Comparison of ENCODE assay signal across 9 cellular contexts in genomic region chr4:174873931-174874330, GRCh38. TPM values are rescaled to one million over a fixed set of nuclear protein-coding genes. Genes with fewer than 3 reads are reported as not detected.
DNase-seq lines count a peak whose midpoint lies in the region; ATAC-seq and TF ChIP-seq lines count a peak whose summit lies in the region.
"Had no signal": no experiment of that assay in that cellular context is flagged by ENCODE, and none has a peak within 500 bp of the region (broad histone marks: within the 10 kb centered on the region; RNA-seq: fewer than 3 reads in every experiment).

No MANE protein-coding gene starts in this region.

- H3K36me3 Mint-ChIP-seq in HFFc6 (ENCODE audit: low read depth): peaks cover 5% of the 10 kb centered on the region; the same call in 1 of the 2 replicates
- H3K36me3 Mint-ChIP-seq in activated CD4-positive, alpha-beta memory T cell treated with anti-CD3 and anti-CD28 coated beads for 36 hours: no peaks in the 10 kb centered on the region

- H3K27ac Mint-ChIP-seq in HFFc6: no peak overlapping the region
- no peak overlapping the region for H3K27ac Mint-ChIP-seq in activated CD4-positive, alpha-beta memory T cell treated with anti-CD3 and anti-CD28 coated beads for 36 hours

- H4K20me1 ChIP-seq in osteoblast (ENCODE audit: insufficient read depth, low read length): no peaks in the 10 kb centered on the region

- no peaks in the 10 kb centered on the region for H3K36me3 ChIP-seq in RWPE2 (ENCODE audit: low read depth)
- H3K36me3 ChIP-seq in osteoblast (ENCODE audit: insufficient read depth, low read length): no peaks in the 10 kb centered on the region
- H3K36me3 ChIP-seq: left ventricle myocardium inferior had no signal

- H3K79me2 ChIP-seq in osteoblast (ENCODE audit: insufficient read depth, low read length): no peaks in the 10 kb centered on the region

- peak; percentile 77 for ATAC-seq in HG03025 (IDR thresholded peaks at IDR 0.05; ENCODE audit: low FRiP score, unreplicated experiment)
- no peak for ATAC-seq in RWPE2 (ENCODE audit: low read depth)
- ATAC-seq in HG03159 (IDR thresholded peaks at IDR 0.05; ENCODE audit: unreplicated experiment): no peak

- H3K27ac ChIP-seq in RWPE2 (ENCODE audit: poor library complexity, severe bottlenecking): no peak overlapping the region
- no peak overlapping the region for H3K27ac ChIP-seq in osteoblast (ENCODE audit: low read depth, low read length)
- H3K27ac ChIP-seq: left ventricle myocardium inferior had no signal

- no peak overlapping the region for H3K4me2 ChIP-seq in osteoblast (ENCODE audit: insufficient read depth, low read length)

- TF ChIP-seq CTCF in RWPE2 (IDR thresholded peaks at IDR 0.05; ENCODE audit: poor library complexity, severe bottlenecking): peak; percentile 57
- TF ChIP-seq CTCF in osteoblast (IDR thresholded peaks at IDR 0.05; ENCODE audit: extremely low read depth, low read depth, low read length): peak; percentile 26
- TF ChIP-seq CTCF in HFFc6 (IDR thresholded peaks at IDR 0.05): no peak

- no peak overlapping the region for H3K4me3 ChIP-seq in RWPE2 (ENCODE audit: severe bottlenecking)
- H3K4me3 ChIP-seq in osteoblast (ENCODE audit: insufficient read depth, low read length): no peak overlapping the region
- H3K4me3 ChIP-seq: left ventricle myocardium inferior had no signal

- no peak overlapping the region for H2AFZ ChIP-seq in osteoblast (ENCODE audit: low read length)

- CTCF ChIA-PET in activated CD4-positive, alpha-beta memory T cell treated with anti-CD3 and anti-CD28 coated beads for 36 hours (lab: Charles Lee): no interaction called here

- peak; percentile 11 for DNase-seq in NCI-H1694 (lab: John Stamatoyannopoulos, UW)
- DNase-seq in NCI-H1694 treated with DMSO at 0.1 percent for 48 hours (lab: John Stamatoyannopoulos, UW): no peak
- DNase-seq in RWPE2 (ENCODE audit: low spot score): no peak
- no peak for DNase-seq in osteoblast (ENCODE audit: insufficient read length, low spot score, missing footprints)
- no peak for DNase-seq in HFFc6
- no peak for DNase-seq in activated CD4-positive, alpha-beta memory T cell treated with anti-CD3 and anti-CD28 coated beads for 36 hours
- DNase-seq: left ventricle myocardium inferior had no signal

- H3K4me1 ChIP-seq in RWPE2 (ENCODE audit: insufficient read depth, poor library complexity, severe bottlenecking) (no peaks in the 10 kb centered on the region), osteoblast (ENCODE audit: insufficient read depth, low read length) (no peaks in the 10 kb centered on the region)
- H3K4me1 ChIP-seq: left ventricle myocardium inferior had no signal

- H3K9me3 ChIP-seq in RWPE2 (ENCODE audit: severe bottlenecking) (no peaks in the 10 kb centered on the region), osteoblast (ENCODE audit: low read depth, low read length) (no peaks in the 10 kb centered on the region)
- H3K9me3 ChIP-seq: left ventricle myocardium inferior had no signal

- no peaks in the 10 kb centered on the region for H3K27me3 ChIP-seq in RWPE2 (ENCODE audit: insufficient read depth, poor library complexity, severe bottlenecking)
- no peaks in the 10 kb centered on the region for H3K27me3 ChIP-seq in osteoblast (ENCODE audit: insufficient read depth, low read length)

- peaks cover 25% of the 10 kb centered on the region for H3K9me3 Mint-ChIP-seq in HFFc6
- peaks cover 5% of the 10 kb centered on the region for H3K9me3 Mint-ChIP-seq in activated CD4-positive, alpha-beta memory T cell treated with anti-CD3 and anti-CD28 coated beads for 36 hours

- POLR2A ChIA-PET in activated CD4-positive, alpha-beta memory T cell treated with anti-CD3 and anti-CD28 coated beads for 36 hours (lab: Charles Lee): no interaction called here

- no peaks in the 10 kb centered on the region for H3K4me1 Mint-ChIP-seq in HFFc6 (ENCODE audit: low read depth)
- H3K4me1 Mint-ChIP-seq in activated CD4-positive, alpha-beta memory T cell treated with anti-CD3 and anti-CD28 coated beads for 36 hours (ENCODE audit: low read depth): no peaks in the 10 kb centered on the region

- intact Hi-C loops in activated CD4-positive, alpha-beta memory T cell treated with anti-CD3 and anti-CD28 coated beads for 36 hours (cut with micrococcal nuclease): no loop called here

- no peaks in the 10 kb centered on the region; the same call in 1 of the 2 replicates for H3K27me3 Mint-ChIP-seq in HFFc6 (ENCODE audit: insufficient read depth)
- H3K27me3 Mint-ChIP-seq in activated CD4-positive, alpha-beta memory T cell treated with anti-CD3 and anti-CD28 coated beads for 36 hours: no peaks in the 10 kb centered on the region

- no peak overlapping the region for H3K4me3 Mint-ChIP-seq in HFFc6
- no peak overlapping the region for H3K4me3 Mint-ChIP-seq in activated CD4-positive, alpha-beta memory T cell treated with anti-CD3 and anti-CD28 coated beads for 36 hours

RNA-seq across cellular contexts. Expression of gene ADAM29, which starts 44.2 kb away (rescaled TPM):
- not detected in 2 replicates for total RNA-seq in osteoblast
- not detected for total RNA-seq in HFFc6 (2021; fragmentation: NEBNext Ultra II Directional; extraction: Animal tissue kit (Norgen Biotek cat#: 25700))
- not detected for total RNA-seq in activated CD4-positive, alpha-beta memory T cell treated with anti-CD3 and anti-CD28 coated beads for 36 hours
- total RNA-seq: left ventricle myocardium inferior had no signal

RNA-seq across cellular contexts. Expression of gene GLRA3, which starts 44.9 kb away (rescaled TPM):
- total RNA-seq in osteoblast: not detected in 2 replicates
- not detected for total RNA-seq in HFFc6 (2021; fragmentation: NEBNext Ultra II Directional; extraction: Animal tissue kit (Norgen Biotek cat#: 25700))
- not detected for total RNA-seq in activated CD4-positive, alpha-beta memory T cell treated with anti-CD3 and anti-CD28 coated beads for 36 hours
- total RNA-seq: left ventricle myocardium inferior had no signal
